8 cellular contexts compared by ENCODE assay signal in the genomic region with DNA sequence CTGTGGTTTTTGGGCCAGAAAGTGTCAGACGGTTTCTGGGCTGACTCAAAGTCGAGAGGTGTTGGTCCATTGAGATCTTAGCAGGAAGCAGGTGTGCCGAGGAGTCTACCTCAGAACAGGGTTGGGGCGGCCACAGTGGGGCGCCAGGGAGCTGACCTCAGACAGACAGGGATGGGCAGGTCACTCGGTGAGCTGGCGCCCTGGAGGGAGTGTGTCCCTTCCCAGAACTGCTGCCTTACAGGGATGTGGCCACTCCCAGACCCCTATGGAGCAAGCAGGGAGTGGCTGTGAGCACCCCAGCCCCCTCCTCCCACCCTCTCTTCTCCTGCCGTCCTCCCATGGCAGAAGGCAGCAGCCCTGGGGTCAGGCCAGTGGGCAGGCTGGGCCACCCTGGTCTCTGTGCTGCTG. TPM values are rescaled to one million over a fixed set of nuclear protein-coding genes. Genes with fewer than 3 reads are reported as not detected.
DNase-seq lines count a peak whose midpoint lies in the region; ATAC-seq and TF ChIP-seq lines count a peak whose summit lies in the region.

No MANE protein-coding gene starts in this region.

- CTCF ChIA-PET in WTC11 (lab: Charles Lee): interaction anchor here (0.5 to 4.5 kb wide), 25 partner anchors 9 to 407 kb away, joined by 3 to 79 read pairs (median 5); a partner anchor contains a TSS

- TF ChIP-seq CTCF in WTC11 (IDR thresholded peaks at IDR 0.05): peak; percentile 25; the same call in 1 of the 2 replicates

- peak; percentile 86 for ATAC-seq in WTC11
- no peak for ATAC-seq in HG02973 (IDR thresholded peaks at IDR 0.05; ENCODE audit: unreplicated experiment)
- ATAC-seq in HG03521 (IDR thresholded peaks at IDR 0.05; ENCODE audit: unreplicated experiment): no peak
- no peak for ATAC-seq in GM21515 (IDR thresholded peaks at IDR 0.05; ENCODE audit: unreplicated experiment)

- H3K27me3 Mint-ChIP-seq in WTC11 (ENCODE audit: low read depth): no peaks in the 10 kb centered on the region

- H3K4me3 Mint-ChIP-seq in WTC11: no peak overlapping the region

- H3K36me3 Mint-ChIP-seq in WTC11: peaks cover 2% of the 10 kb centered on the region; the same call in 1 of the 2 replicates

- DNase-seq in DMS153 (lab: John Stamatoyannopoulos, UW): peak; percentile 41
- DNase-seq in HK-2 (ENCODE audit: unreplicated experiment): peak; percentile 77
- peak; percentile 87 for DNase-seq in WTC11 (ENCODE audit: low spot score)
- DNase-seq in left kidney (ENCODE audit: low read depth, low spot score): peak; percentile 78
- no peak for DNase-seq in OCI-M2 (lab: John Stamatoyannopoulos, UW; ENCODE audit: unreplicated experiment)

- H3K4me1 Mint-ChIP-seq in WTC11: peaks cover 13% of the 10 kb centered on the region

- POLR2A ChIA-PET in WTC11 (lab: Charles Lee): interaction anchor here (0.9 kb wide), 1 partner anchor 15 kb away, joined by 3 read pairs; no protein-coding TSS in a partner anchor

- peak overlapping the region; percentile 41; the same call in 1 of the 2 replicates for H3K27ac Mint-ChIP-seq in WTC11

- H3K9me3 Mint-ChIP-seq in WTC11: no peaks in the 10 kb centered on the region

TF ChIP-seq in WTC11, 78 proteins besides CTCF, POLR2A, EP300 and RAD21:
- no peak for TF ChIP-seq ELF4 (CRISPR knock-in tag; IDR thresholded peaks at IDR 0.05; ENCODE audit: low read depth)
- TF ChIP-seq ZNF423 (CRISPR knock-in tag; IDR thresholded peaks at IDR 0.05): peak; percentile 38; the same call in 1 of the 2 replicates
- no peak for TF ChIP-seq ZNF416 (CRISPR knock-in tag; IDR thresholded peaks at IDR 0.05)

RNA-seq across cellular contexts. Expression of a gene that starts 14.0 kb away (rescaled TPM):
- total RNA-seq in WTC11 (2021): 13.6 to 26.5 TPM (median 24.7 TPM) in 3 replicates

RNA-seq across cellular contexts. Expression of a gene that starts 23.9 kb away (rescaled TPM):
- total RNA-seq in WTC11 (2021): 42.6 to 62.4 TPM (median 55.6 TPM) in 3 replicates

RNA-seq across cellular contexts. Expression of a gene that starts 39.0 kb away (rescaled TPM):
- 2,631 to 3,314 TPM (median 3,295 TPM) in 3 replicates for total RNA-seq in WTC11 (2021)

RNA-seq across cellular contexts. Expression of a gene that starts 58.1 kb away (rescaled TPM):
- total RNA-seq in WTC11 (2021): 69.0 to 76.6 TPM (median 76.0 TPM) in 3 replicates

RNA-seq across cellular contexts. Expression of a gene that starts 58.2 kb away (rescaled TPM):
- total RNA-seq in WTC11 (2021): 12.0 to 12.8 TPM (median 12.2 TPM) in 3 replicates
